Comparison of ENCODE assay signal across 17 cellular contexts in the genomic region with DNA sequence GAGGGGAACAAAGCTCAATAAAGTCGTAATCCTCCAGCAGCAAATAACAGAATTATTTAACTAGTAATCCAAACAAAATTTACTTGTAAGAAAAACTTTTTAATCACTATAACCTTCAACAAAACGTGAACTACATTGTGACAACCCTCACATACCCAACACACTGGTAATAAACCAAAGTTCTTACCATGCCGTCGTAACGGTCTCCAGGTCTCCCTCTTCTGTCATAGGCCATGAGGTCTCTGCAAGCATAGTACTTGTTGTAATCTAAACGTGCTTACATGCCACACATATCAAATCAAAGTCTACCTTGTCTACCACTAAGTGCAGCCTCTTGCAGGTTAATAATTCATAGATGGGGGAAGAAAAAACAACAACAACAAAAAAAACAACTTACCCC.
"Had no signal": no experiment of that assay in that cellular context is flagged by ENCODE, and none has a peak within 500 bp of the region (broad histone marks: within the 10 kb centered on the region; RNA-seq: fewer than 3 reads in every experiment).

No MANE protein-coding gene starts in this region.

- H3K4me1 ChIP-seq: prostate gland had no signal

- DNase-seq: activated CD4-positive, CD25-positive, alpha-beta regulatory T cell treated with anti-CD3 and anti-CD28 coated beads, Interleukin-2, amount 50 U/mL, for 72 hours; activated gamma-delta T cell; activated T-cell treated with anti-CD3 and anti-CD28 coated beads, Interleukin-2, amount 50 U/mL, for 72 hours; dorsolateral prefrontal cortex; endodermal cell; erythroblast; gastrocnemius medialis; heart left ventricle; immature natural killer cell; mesenchymal stem cell; right cardiac atrium; small intestine; stimulated activated CD4-positive, alpha-beta T cell treated with anti-CD3 and anti-CD28 coated beads, Interleukin-4, amount 100 ng/mL, for 4 hours; stimulated activated CD8-positive, alpha-beta memory T cell treated with anti-CD3 and anti-CD28 coated beads, Interleukin-4, amount 100 ng/mL, for 48 hours; T-helper 9 cell had no signal

- H3K27ac ChIP-seq: dorsolateral prefrontal cortex, gastrocnemius medialis, heart left ventricle, prostate gland had no signal

- ATAC-seq: activated T-cell treated with anti-CD3 and anti-CD28 coated beads, Interleukin-2, amount 50 U/mL, for 72 hours; gastrocnemius medialis; heart left ventricle; right cardiac atrium had no signal

- H3K4me3 Mint-ChIP-seq: endodermal cell, immature natural killer cell, nephron had no signal

- H3K9me3 Mint-ChIP-seq: activated T-cell treated with anti-CD3 and anti-CD28 coated beads, Interleukin-2, amount 50 U/mL, for 72 hours; endodermal cell; immature natural killer cell; nephron had no signal

- H3K27me3 ChIP-seq: dorsolateral prefrontal cortex, gastrocnemius medialis, heart left ventricle had no signal

- H3K4me3 ChIP-seq: dorsolateral prefrontal cortex, gastrocnemius medialis, heart left ventricle, prostate gland had no signal
